ENCODE assay signal across 14 cellular contexts in genomic region chr3:16361087-16361486, GRCh38.
"Had no signal": no experiment of that assay in that cellular context is flagged by ENCODE, and none has a peak within 500 bp of the region (broad histone marks: within the 10 kb centered on the region; RNA-seq: fewer than 3 reads in every experiment).

No MANE protein-coding gene starts in this region.

- H3K27me3 ChIP-seq: foreskin keratinocyte, ovary, SJSA1, thyroid gland had no signal

- H3K9me3 ChIP-seq: ovary, SJSA1, thyroid gland had no signal

- DNase-seq: activated CD4-positive, alpha-beta T cell treated with anti-CD3 and anti-CD28 coated beads, Interleukin-2, amount 50 U/mL, for 48 hours; activated naive CD4-positive, alpha-beta T cell treated with anti-CD3 and anti-CD28 coated beads for 36 hours; amniotic stem cell; central memory CD4-positive, alpha-beta T cell; effector CD8-positive, alpha-beta T cell; foreskin keratinocyte; ovary; stimulated activated CD4-positive, alpha-beta T cell treated with anti-CD3 and anti-CD28 coated beads, Interleukin-1b, Interleukin-23, amount 100 ng/mL, for 48 hours had no signal

- H3K4me3 Mint-ChIP-seq: activated naive CD4-positive, alpha-beta T cell treated with anti-CD3 and anti-CD28 coated beads for 36 hours; mesothelial cell of epicardium; neural crest cell had no signal

- H3K4me1 ChIP-seq: foreskin keratinocyte had no signal

- H3K9me3 Mint-ChIP-seq: activated naive CD4-positive, alpha-beta T cell treated with anti-CD3 and anti-CD28 coated beads for 36 hours; mesothelial cell of epicardium; neural crest cell had no signal

- H3K36me3 ChIP-seq: ovary had no signal

- H3K27ac ChIP-seq: coronary artery, foreskin keratinocyte, ovary, SJSA1, thyroid gland had no signal

- H3K36me3 Mint-ChIP-seq: mesothelial cell of epicardium had no signal

- ATAC-seq: foreskin keratinocyte had no signal

- H3K27ac Mint-ChIP-seq: activated naive CD4-positive, alpha-beta T cell treated with anti-CD3 and anti-CD28 coated beads for 36 hours; mesothelial cell of epicardium had no signal

- H3K4me3 ChIP-seq: coronary artery, lung, ovary, SJSA1, thyroid gland had no signal
